8 cellular contexts compared by ENCODE assay signal in genomic region chr2:86396304-86396785, GRCh38. TPM values are rescaled to one million over a fixed set of nuclear protein-coding genes. Genes with fewer than 3 reads are reported as not detected.
DNase-seq lines count a peak whose midpoint lies in the region; ATAC-seq, FAIRE-seq and TF ChIP-seq lines count a peak whose summit lies in the region.

No MANE protein-coding gene starts in this region.

- no peak overlapping the region for H3K27ac ChIP-seq in testis

- WGBS in testis, 2 donors: 86 to 94% methylated on average over 6 of the region's 6 CpGs

- no peak overlapping the region for H3K27ac Mint-ChIP-seq in HFFc6

- peaks cover 5% of the 10 kb centered on the region; the same call in 1 of the 2 replicates for H3K4me1 Mint-ChIP-seq in HFFc6 (ENCODE audit: low read depth)

- peaks cover 31% of the 10 kb centered on the region for H3K27me3 Mint-ChIP-seq in HFFc6 (ENCODE audit: insufficient read depth)

- TF ChIP-seq POLR2A in testis (IDR thresholded peaks at IDR 0.05): no peak

- intact Hi-C loops in testis (cut with DNase I; ENCODE audit: low total_unique reads): no loop called here

- no peaks in the 10 kb centered on the region for H3K36me3 ChIP-seq in testis (ENCODE audit: low read depth, missing control alignments)

- H3K9me3 Mint-ChIP-seq in HFFc6: no peaks in the 10 kb centered on the region; the same call in 1 of the 2 replicates

- FAIRE-seq in frontal cortex (lab: Jason Lieb, UNC): no peak

- no peaks in the 10 kb centered on the region for H3K36me3 Mint-ChIP-seq in HFFc6 (ENCODE audit: low read depth)

- ATAC-seq in HG03378 (IDR thresholded peaks at IDR 0.05; ENCODE audit: unreplicated experiment): no peak

- no peaks in the 10 kb centered on the region for H3K27me3 ChIP-seq in testis

- H3K4me3 Mint-ChIP-seq in HFFc6: no peak overlapping the region

- in situ Hi-C loops in SK-MEL-5 (cut with HindIII; ENCODE audit: low pct_unique_long_range_greater_than_20kb, low sequenced_read_pairs): no loop called here

- H3K4me1 ChIP-seq in testis: peaks cover 15% of the 10 kb centered on the region

- H3K9me3 ChIP-seq in testis: no peaks in the 10 kb centered on the region

- no peak overlapping the region for H3K4me3 ChIP-seq in testis

- peak; percentile 8 for DNase-seq in COLO668 (lab: John Stamatoyannopoulos, UW; ENCODE audit: unreplicated experiment)
- peak; percentile 43 for DNase-seq in HFFc6
- DNase-seq in SK-MEL-5 (ENCODE audit: low read depth, low spot score): peak; percentile 87
- peak; percentile 22 to 30 for DNase-seq in frontal cortex (ENCODE audit: low spot score in 2 of 2)
- peak; percentile 60 for DNase-seq in testis
- DNase-seq in GOT3 (lab: John Stamatoyannopoulos, UW): no peak
- no peak for DNase-seq in NK-92 treated with Interleukin-12 subunit alpha and Interleukin-12 subunit beta, amount 100 ng/mL, for 24 hours (lab: John Stamatoyannopoulos, UW)

- TF ChIP-seq CTCF in HFFc6 (IDR thresholded peaks at IDR 0.05) (peak; percentile 61; the same call in 1 of the 2 replicates), testis (IDR thresholded peaks at IDR 0.05) (peak in 1 of 3 experiments; percentile 33)

RNA-seq across cellular contexts. Expression of gene KDM3A, which starts 44.8 kb away (rescaled TPM):
- 10 to 100 TPM; 17.6 to 25.1 (median 21.3) TPM for total RNA-seq in HFFc6 (2021; fragmentation: NEBNext Ultra II Directional; extraction: Animal tissue kit (Norgen Biotek cat#: 25700))
- 35.6 and 45.1 TPM in 2 replicates for total RNA-seq in SK-MEL-5 (2014; rRNA removed; shearing (Covaris generic))
- polyA plus RNA-seq in SK-MEL-5 (2015; cell fraction: cytosol; rRNA removed): 18.3 and 27.2 TPM in 2 replicates
- 127 and 133 TPM in 2 replicates for polyA plus RNA-seq in SK-MEL-5 (2015; cell fraction: nucleus; rRNA removed)
- 19.6 TPM for total RNA-seq in frontal cortex
- total RNA-seq in testis: 100 to 1,000 TPM in 1 of 2 donors, 10 to 100 TPM in 1; 88.8 to 106 TPM
- polyA plus RNA-seq in testis (ENCODE audit: insufficient read depth, low read depth, low replicate concordance): 126 TPM

RNA-seq across cellular contexts. Expression of gene REEP1, which starts 58.9 kb away (rescaled TPM):
- total RNA-seq in HFFc6 (2021; fragmentation: NEBNext Ultra II Directional; extraction: Animal tissue kit (Norgen Biotek cat#: 25700)): under 1 TPM; 0.07 to 0.23 (median 0.15) TPM
- total RNA-seq in SK-MEL-5 (2014; rRNA removed; shearing (Covaris generic)): 1.0 and 2.0 TPM in 2 replicates
- 0.82 and 0.84 TPM in 2 replicates for polyA plus RNA-seq in SK-MEL-5 (2015; cell fraction: cytosol; rRNA removed)
- polyA plus RNA-seq in SK-MEL-5 (2015; cell fraction: nucleus; rRNA removed): 0.41 and 0.94 TPM in 2 replicates
- 147 TPM for total RNA-seq in frontal cortex
- total RNA-seq in testis: 100 to 1,000 TPM; 241 to 342 TPM
- polyA plus RNA-seq in testis (ENCODE audit: insufficient read depth, low read depth, low replicate concordance): 112 TPM

Comparison
In these comparisons a context has a peak if more than half of its experiments do, and no peak if none do; other contexts are left out.
1. DNase-seq: peak in COLO668 (single experiment), HFFc6 (single experiment), SK-MEL-5 (single experiment), frontal cortex (2 of 2) and testis (single experiment); none in GOT3 (single experiment) and NK-92 treated with Interleukin-12 subunit alpha and Interleukin-12 subunit beta, amount 100 ng/mL, for 24 hours (single experiment).
2. RNA of gene REEP1, which starts 58.9 kb away (total RNA-seq): 241 to 342 TPM in testis and 147 TPM in frontal cortex (single experiment); 1.0 to 2.0 TPM in SK-MEL-5 and 0.07 to 0.23 TPM in HFFc6; every median in the first group is over 10 times any median in the second.